ENCODE assay signal across 8 cellular contexts in genomic region chr11:61254403-61255025, GRCh38. TPM values are rescaled to one million over a fixed set of nuclear protein-coding genes. Genes with fewer than 3 reads are reported as not detected.
DNase-seq lines count a peak whose midpoint lies in the region; ATAC-seq and TF ChIP-seq lines count a peak whose summit lies in the region.

No MANE protein-coding gene starts in this region.

- intact Hi-C loops in heart left ventricle (cut with DNase I) = loop anchor here in 4 of 10 donors (5.0 to 10.0 kb wide), 2 partner anchors 128 to 130 kb away; no protein-coding TSS in a partner anchor

- TF ChIP-seq CTCF in heart left ventricle (IDR thresholded peaks at IDR 0.05) = peak; percentile 66 to 84 (median 78)

- peak; percentile 91 for DNase-seq in AG20443 (ENCODE audit: low spot score)
- DNase-seq in GM19238 (ENCODE audit: insufficient read length, low spot score) = peak; percentile 87
- DNase-seq in Kasumi-1 (lab: John Stamatoyannopoulos, UW) = peak; percentile 65
- peak; percentile 68 for DNase-seq in activated naive CD8-positive, alpha-beta T cell treated with anti-CD3 and anti-CD28 coated beads for 36 hours
- DNase-seq in heart left ventricle = peak; percentile 39 to 77 (median 57)

- no peaks in the 10 kb centered on the region for H3K27me3 Mint-ChIP-seq in activated naive CD8-positive, alpha-beta T cell treated with anti-CD3 and anti-CD28 coated beads for 36 hours

- ATAC-seq in SK-N-SH treated with all-trans-retinoic acid at 6 μM for 48 hours (peak; percentile 94), heart left ventricle (peak in 3 of 4 donors; percentile 64 to 72 (median 70)), GM21381 (IDR thresholded peaks at IDR 0.05; ENCODE audit: unreplicated experiment) (no peak)

- 49 to 55% (median 51%) methylated on average over 12 of the region's 12 CpGs for WGBS in heart left ventricle, 4 donors

- H3K9ac ChIP-seq in rectal smooth muscle tissue (ENCODE audit: low read length) = peak overlapping the region; percentile 40

- H3K27ac ChIP-seq in heart left ventricle (no peak overlapping the region), rectal smooth muscle tissue (ENCODE audit: low read depth, low read length) (no peak overlapping the region)

- H3K9me3 Mint-ChIP-seq in activated naive CD8-positive, alpha-beta T cell treated with anti-CD3 and anti-CD28 coated beads for 36 hours = no peaks in the 10 kb centered on the region

- H3K4me1 Mint-ChIP-seq in activated naive CD8-positive, alpha-beta T cell treated with anti-CD3 and anti-CD28 coated beads for 36 hours = peaks cover 3% of the 10 kb centered on the region

- H3K36me3 ChIP-seq in heart left ventricle (no peaks in the 10 kb centered on the region), rectal smooth muscle tissue (ENCODE audit: control insufficient read depth, insufficient read depth, low read length) (no peaks in the 10 kb centered on the region)

- no peak for TF ChIP-seq POLR2A in heart left ventricle (IDR thresholded peaks at IDR 0.05)

- H3K9me3 ChIP-seq in heart left ventricle = no peaks in the 10 kb centered on the region

- H3K27me3 ChIP-seq in heart left ventricle = no peaks in the 10 kb centered on the region
- H3K27me3 ChIP-seq in rectal smooth muscle tissue (ENCODE audit: control insufficient read depth, insufficient read depth, low read length) = no peaks in the 10 kb centered on the region

- no peak overlapping the region for H3K27ac Mint-ChIP-seq in activated naive CD8-positive, alpha-beta T cell treated with anti-CD3 and anti-CD28 coated beads for 36 hours

- no peak overlapping the region for H3K4me3 ChIP-seq in heart left ventricle
- H3K4me3 ChIP-seq in rectal smooth muscle tissue (ENCODE audit: low read length) = no peak overlapping the region

- H3K4me1 ChIP-seq in heart left ventricle = peaks cover 0 to 2% (median 0%) of the 10 kb centered on the region in 12 donors
- no peaks in the 10 kb centered on the region for H3K4me1 ChIP-seq in rectal smooth muscle tissue (ENCODE audit: control insufficient read depth, insufficient read depth, low read length)

- no peak overlapping the region for H3K4me3 Mint-ChIP-seq in activated naive CD8-positive, alpha-beta T cell treated with anti-CD3 and anti-CD28 coated beads for 36 hours

- peaks cover 4% of the 10 kb centered on the region for H3K36me3 Mint-ChIP-seq in activated naive CD8-positive, alpha-beta T cell treated with anti-CD3 and anti-CD28 coated beads for 36 hours

TF ChIP-seq in SK-N-SH treated with all-trans-retinoic acid at 6 μM for 48 hours, 23 proteins besides CTCF, POLR2A, EP300 and RAD21:
- TF ChIP-seq ISL1 (CRISPR knock-in tag; IDR thresholded peaks at IDR 0.05) = no peak
- no peak for TF ChIP-seq ZFP30 (CRISPR knock-in tag; IDR thresholded peaks at IDR 0.05)
- no peak for TF ChIP-seq ARNTL (CRISPR knock-in tag; IDR thresholded peaks at IDR 0.05; ENCODE audit: borderline replicate concordance, low read depth)
- no peak for TF ChIP-seq ZFP3 (CRISPR knock-in tag; IDR thresholded peaks at IDR 0.05)
- TF ChIP-seq, protein P1, sequence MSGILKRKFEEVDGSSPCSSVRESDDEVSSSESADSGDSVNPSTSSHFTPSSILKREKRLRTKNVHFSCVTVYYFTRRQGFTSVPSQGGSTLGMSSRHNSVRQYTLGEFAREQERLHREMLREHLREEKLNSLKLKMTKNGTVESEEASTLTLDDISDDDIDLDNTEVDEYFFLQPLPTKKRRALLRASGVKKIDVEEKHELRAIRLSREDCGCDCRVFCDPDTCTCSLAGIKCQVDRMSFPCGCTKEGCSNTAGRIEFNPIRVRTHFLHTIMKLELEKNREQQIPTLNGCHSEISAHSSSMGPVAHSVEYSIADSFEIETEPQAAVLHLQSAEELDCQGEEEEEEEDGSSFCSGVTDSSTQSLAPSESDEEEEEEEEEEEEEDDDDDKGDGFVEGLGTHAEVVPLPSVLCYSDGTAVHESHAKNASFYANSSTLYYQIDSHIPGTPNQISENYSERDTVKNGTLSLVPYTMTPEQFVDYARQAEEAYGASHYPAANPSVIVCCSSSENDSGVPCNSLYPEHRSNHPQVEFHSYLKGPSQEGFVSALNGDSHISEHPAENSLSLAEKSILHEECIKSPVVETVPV (CRISPR knock-in tag; IDR thresholded peaks at IDR 0.05) = no peak
- TF ChIP-seq TOX (CRISPR knock-in tag; IDR thresholded peaks at IDR 0.05; ENCODE audit: borderline replicate concordance) = no peak
- TF ChIP-seq, protein P2, sequence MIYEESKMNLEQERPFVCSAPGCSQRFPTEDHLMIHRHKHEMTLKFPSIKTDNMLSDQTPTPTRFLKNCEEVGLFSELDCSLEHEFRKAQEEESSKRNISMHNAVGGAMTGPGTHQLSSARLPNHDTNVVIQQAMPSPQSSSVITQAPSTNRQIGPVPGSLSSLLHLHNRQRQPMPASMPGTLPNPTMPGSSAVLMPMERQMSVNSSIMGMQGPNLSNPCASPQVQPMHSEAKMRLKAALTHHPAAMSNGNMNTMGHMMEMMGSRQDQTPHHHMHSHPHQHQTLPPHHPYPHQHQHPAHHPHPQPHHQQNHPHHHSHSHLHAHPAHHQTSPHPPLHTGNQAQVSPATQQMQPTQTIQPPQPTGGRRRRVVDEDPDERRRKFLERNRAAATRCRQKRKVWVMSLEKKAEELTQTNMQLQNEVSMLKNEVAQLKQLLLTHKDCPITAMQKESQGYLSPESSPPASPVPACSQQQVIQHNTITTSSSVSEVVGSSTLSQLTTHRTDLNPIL (CRISPR knock-in tag; IDR thresholded peaks at IDR 0.05; ENCODE audit: low read depth) = no peak
- TF ChIP-seq POU6F1 (CRISPR knock-in tag; IDR thresholded peaks at IDR 0.05; ENCODE audit: borderline replicate concordance, low read depth) = no peak
- TF ChIP-seq GLIS3 (CRISPR knock-in tag; IDR thresholded peaks at IDR 0.05) = no peak
- TF ChIP-seq TCF4 (CRISPR knock-in tag; IDR thresholded peaks at IDR 0.05; ENCODE audit: borderline replicate concordance) = no peak
- no peak for TF ChIP-seq CSDC2 (CRISPR knock-in tag; IDR thresholded peaks at IDR 0.05)
- TF ChIP-seq ZNF70 (CRISPR knock-in tag; IDR thresholded peaks at IDR 0.05) = no peak
- TF ChIP-seq, protein P3, sequence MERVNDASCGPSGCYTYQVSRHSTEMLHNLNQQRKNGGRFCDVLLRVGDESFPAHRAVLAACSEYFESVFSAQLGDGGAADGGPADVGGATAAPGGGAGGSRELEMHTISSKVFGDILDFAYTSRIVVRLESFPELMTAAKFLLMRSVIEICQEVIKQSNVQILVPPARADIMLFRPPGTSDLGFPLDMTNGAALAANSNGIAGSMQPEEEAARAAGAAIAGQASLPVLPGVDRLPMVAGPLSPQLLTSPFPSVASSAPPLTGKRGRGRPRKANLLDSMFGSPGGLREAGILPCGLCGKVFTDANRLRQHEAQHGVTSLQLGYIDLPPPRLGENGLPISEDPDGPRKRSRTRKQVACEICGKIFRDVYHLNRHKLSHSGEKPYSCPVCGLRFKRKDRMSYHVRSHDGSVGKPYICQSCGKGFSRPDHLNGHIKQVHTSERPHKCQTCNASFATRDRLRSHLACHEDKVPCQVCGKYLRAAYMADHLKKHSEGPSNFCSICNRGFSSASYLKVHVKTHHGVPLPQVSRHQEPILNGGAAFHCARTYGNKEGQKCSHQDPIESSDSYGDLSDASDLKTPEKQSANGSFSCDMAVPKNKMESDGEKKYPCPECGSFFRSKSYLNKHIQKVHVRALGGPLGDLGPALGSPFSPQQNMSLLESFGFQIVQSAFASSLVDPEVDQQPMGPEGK (CRISPR knock-in tag; IDR thresholded peaks at IDR 0.05; ENCODE audit: borderline replicate concordance) = no peak
- no peak for TF ChIP-seq ZC3H10 (CRISPR knock-in tag; IDR thresholded peaks at IDR 0.05)
- no peak for TF ChIP-seq OSR1 (CRISPR knock-in tag; IDR thresholded peaks at IDR 0.05)

RNA-seq across cellular contexts. Expression of gene PGA5, which starts 13.5 kb away (rescaled TPM):
- total RNA-seq in activated naive CD8-positive, alpha-beta T cell treated with anti-CD3 and anti-CD28 coated beads for 36 hours = not detected
- 1 to 10 TPM in 1 of 9 donors, under 1 TPM in 4, not detected in 4; 0.14 to 2.2 (median 0.42) TPM for total RNA-seq in heart left ventricle
- polyA plus RNA-seq in heart left ventricle = under 1 TPM; 0.04 to 0.27 TPM

RNA-seq across cellular contexts. Expression of gene PGA4, which starts 32.4 kb away (rescaled TPM):
- total RNA-seq in activated naive CD8-positive, alpha-beta T cell treated with anti-CD3 and anti-CD28 coated beads for 36 hours = not detected
- total RNA-seq in heart left ventricle = 1 to 10 TPM in 3 of 9 donors, under 1 TPM in 3, not detected in 3; 0.21 to 5.9 (median 1.1) TPM
- polyA plus RNA-seq in heart left ventricle = 1 to 10 TPM in 1 of 2 donors, under 1 TPM in 1; 0.43 to 1.2 TPM

RNA-seq across cellular contexts. Expression of gene VWCE, which starts 40.6 kb away (rescaled TPM):
- total RNA-seq in activated naive CD8-positive, alpha-beta T cell treated with anti-CD3 and anti-CD28 coated beads for 36 hours = 10 to 100 TPM; 18.3 to 19.8 TPM
- 1 to 10 TPM in 3 of 9 donors, under 1 TPM in 5, not detected in 1; 0.17 to 1.7 (median 0.82) TPM for total RNA-seq in heart left ventricle
- polyA plus RNA-seq in heart left ventricle = under 1 TPM; 0.30 to 0.38 TPM

RNA-seq across cellular contexts. Expression of gene PGA3, which starts 51.2 kb away (rescaled TPM):
- total RNA-seq in activated naive CD8-positive, alpha-beta T cell treated with anti-CD3 and anti-CD28 coated beads for 36 hours = not detected
- total RNA-seq in heart left ventricle = 1 to 10 TPM in 3 of 9 donors, under 1 TPM in 1, not detected in 5; 0.16 to 3.1 (median 1.4) TPM
- polyA plus RNA-seq in heart left ventricle = 1 to 10 TPM in 1 of 2 donors, under 1 TPM in 1; 0.21 to 2.7 TPM

Comparison
In these comparisons a context has a peak if more than half of its experiments do, and no peak if none do; other contexts are left out.
1. RNA of gene VWCE, which starts 40.6 kb away (total RNA-seq): 18.3 to 19.8 TPM in activated naive CD8-positive, alpha-beta T cell treated with anti-CD3 and anti-CD28 coated beads for 36 hours; 0.17 to 1.7 TPM in heart left ventricle; every median in the first group is over 4 times any median in the second.
2. Peak in every context shown above with its lines, with median percentiles within 50 percentile points of each other: DNase-seq.